In the genomic region with DNA sequence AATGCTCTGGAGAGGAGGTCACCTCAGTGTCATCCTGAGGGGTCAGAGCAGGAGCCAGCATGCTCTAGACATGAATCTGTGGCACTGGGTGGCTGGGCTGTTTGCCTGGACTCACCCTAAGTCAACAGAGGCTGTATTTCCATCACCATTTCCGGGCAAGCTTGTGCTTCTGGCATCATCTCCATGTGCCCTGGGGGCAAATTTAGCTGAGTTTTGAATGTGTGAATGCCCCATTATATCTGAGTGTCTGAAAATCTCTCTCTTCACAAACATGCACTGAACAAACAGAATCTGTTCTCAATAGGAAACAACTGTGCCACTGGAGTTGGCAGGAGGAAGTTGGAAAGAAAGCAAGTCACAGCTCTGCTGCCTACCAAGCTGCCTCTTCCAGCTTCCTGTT, we compare ENCODE assay signal across 21 cellular contexts.
DNase-seq lines count a peak whose midpoint lies in the region; TF ChIP-seq lines count a peak whose summit lies in the region.
"Had no signal": no experiment of that assay in that cellular context is flagged by ENCODE, and none has a peak within 500 bp of the region (broad histone marks: within the 10 kb centered on the region; RNA-seq: fewer than 3 reads in every experiment).

No MANE protein-coding gene starts in this region.

- intact Hi-C loops in MCF 10A (cut with micrococcal nuclease) = no loop called here

- no peaks in the 10 kb centered on the region for H3K9me3 ChIP-seq in MM.1S (replicated peaks; ENCODE audit: insufficient read depth, low read length)
- H3K9me3 ChIP-seq: heart left ventricle had no signal

- H3K4me2 ChIP-seq in MM.1S (ENCODE audit: low read depth, low read length) = no peak overlapping the region

- no peak overlapping the region for H3K4me3 Mint-ChIP-seq in MCF 10A (ENCODE audit: unreplicated experiment)
- H3K4me3 Mint-ChIP-seq: activated naive CD8-positive, alpha-beta T cell treated with anti-CD3 and anti-CD28 coated beads, Interleukin-2, amount 50 U/mL, for 24 hours; central memory CD8-positive, alpha-beta T cell; stimulated activated naive B cell treated with anti-CD40 and anti-IgM and Interleukin-4, amounts not matched to agents 10 μg/mL and 1 μg/mL and 100 μg/mL, for 72 hours; type B pancreatic cell had no signal

- H3K79me2 ChIP-seq in MM.1S (ENCODE audit: low read length) = no peaks in the 10 kb centered on the region

- no peaks in the 10 kb centered on the region for H3K36me3 ChIP-seq in MM.1S (replicated peaks; ENCODE audit: insufficient read depth, low read length)
- H3K36me3 ChIP-seq: heart left ventricle had no signal

- no peak overlapping the region for H2AFZ ChIP-seq in MM.1S (ENCODE audit: low read length)

- H3K27me3 ChIP-seq in MM.1S (replicated peaks; ENCODE audit: insufficient read depth, low read length) = no peaks in the 10 kb centered on the region
- H3K27me3 ChIP-seq: heart left ventricle had no signal

- H3K4me1 Mint-ChIP-seq in MCF 10A (ENCODE audit: insufficient read depth, unreplicated experiment) = no peaks in the 10 kb centered on the region
- H3K4me1 Mint-ChIP-seq: activated naive CD8-positive, alpha-beta T cell treated with anti-CD3 and anti-CD28 coated beads, Interleukin-2, amount 50 U/mL, for 24 hours; central memory CD8-positive, alpha-beta T cell; stimulated activated naive B cell treated with anti-CD40 and anti-IgM and Interleukin-4, amounts not matched to agents 10 μg/mL and 1 μg/mL and 100 μg/mL, for 72 hours had no signal

- no peaks in the 10 kb centered on the region for H4K20me1 ChIP-seq in MM.1S (ENCODE audit: insufficient read depth, low read length)

- BruUV-seq in MCF 10A (replicated peaks; lab: Mats Ljungman, UMichigan) = no TSS peak

- peaks cover 10% of the 10 kb centered on the region for H3K27me3 Mint-ChIP-seq in MCF 10A (ENCODE audit: insufficient read depth, unreplicated experiment)
- H3K27me3 Mint-ChIP-seq: activated naive CD8-positive, alpha-beta T cell treated with anti-CD3 and anti-CD28 coated beads, Interleukin-2, amount 50 U/mL, for 24 hours; central memory CD8-positive, alpha-beta T cell; stimulated activated naive B cell treated with anti-CD40 and anti-IgM and Interleukin-4, amounts not matched to agents 10 μg/mL and 1 μg/mL and 100 μg/mL, for 72 hours; type B pancreatic cell had no signal

- peak; percentile 5 for DNase-seq in NCI-H2029 (lab: John Stamatoyannopoulos, UW)
- DNase-seq in NCI-H2029 treated with DMSO at 0.1 percent for 48 hours (lab: John Stamatoyannopoulos, UW) = no peak
- peak; percentile 4 for DNase-seq in MCF 10A (ENCODE audit: unreplicated experiment)
- peak; percentile 87 for DNase-seq in globus pallidus (ENCODE audit: low spot score)
- DNase-seq in superior temporal gyrus (ENCODE audit: extremely low spot score) = peak; percentile 80
- no peak for DNase-seq in MM.1S
- DNase-seq in stimulated activated CD4-positive, alpha-beta T cell treated with anti-CD3 and anti-CD28 coated beads, Interleukin-1b, Interleukin-23, amount 100 ng/mL, for 48 hours = no peak
- DNase-seq in iPS-NIHi11 (ENCODE audit: low spot score) = no peak
- DNase-seq: 8988T; activated CD4-positive, alpha-beta T cell treated with anti-CD3 and anti-CD28 coated beads, Interleukin-2, amount 50 U/mL, for 1 hour; activated naive CD8-positive, alpha-beta T cell treated with anti-CD3 and anti-CD28 coated beads, Interleukin-2, amount 50 U/mL, for 24 hours; activated T-cell treated with anti-CD3 and anti-CD28 coated beads, Interleukin-2, amount 50 U/mL, for 1 hour; HCEC 1CT; heart left ventricle; NCI-H1048; small intestine; stimulated activated naive B cell treated with anti-CD40 and anti-IgM and Interleukin-4, amounts not matched to agents 10 μg/mL and 1 μg/mL and 100 μg/mL, for 72 hours had no signal

- H3K27ac Mint-ChIP-seq in MCF 10A (ENCODE audit: low read depth, unreplicated experiment) = no peak overlapping the region
- H3K27ac Mint-ChIP-seq: activated naive CD8-positive, alpha-beta T cell treated with anti-CD3 and anti-CD28 coated beads, Interleukin-2, amount 50 U/mL, for 24 hours; stimulated activated naive B cell treated with anti-CD40 and anti-IgM and Interleukin-4, amounts not matched to agents 10 μg/mL and 1 μg/mL and 100 μg/mL, for 72 hours; type B pancreatic cell had no signal

- H3K36me3 Mint-ChIP-seq in MCF 10A (ENCODE audit: insufficient read depth, unreplicated experiment) = no peaks in the 10 kb centered on the region
- H3K36me3 Mint-ChIP-seq: stimulated activated naive B cell treated with anti-CD40 and anti-IgM and Interleukin-4, amounts not matched to agents 10 μg/mL and 1 μg/mL and 100 μg/mL, for 72 hours; type B pancreatic cell had no signal

- no peaks in the 10 kb centered on the region for H3K9me3 Mint-ChIP-seq in MCF 10A (ENCODE audit: unreplicated experiment)
- H3K9me3 Mint-ChIP-seq: stimulated activated naive B cell treated with anti-CD40 and anti-IgM and Interleukin-4, amounts not matched to agents 10 μg/mL and 1 μg/mL and 100 μg/mL, for 72 hours; type B pancreatic cell had no signal

- CTCF ChIA-PET in MCF 10A (lab: Yijun Ruan, JAX) = interaction anchor here (1.1 kb wide), 1 partner anchor 28 kb away, joined by 3 read pairs; no protein-coding TSS in a partner anchor

- no peak overlapping the region for H3K4me3 ChIP-seq in MM.1S (ENCODE audit: low read length)
- H3K4me3 ChIP-seq: heart left ventricle, SK-N-MC had no signal

- H3F3A ChIP-seq in MM.1S (ENCODE audit: insufficient read depth, low read length) = no peaks in the 10 kb centered on the region

- POLR2A ChIA-PET in MCF 10A (lab: Yijun Ruan, JAX) = no interaction called here

- TF ChIP-seq CTCF in MCF 10A (IDR thresholded peaks at IDR 0.05; ENCODE audit: unreplicated experiment) (no peak), MM.1S (IDR thresholded peaks at IDR 0.05; ENCODE audit: low read length) (no peak)

- H3K9ac ChIP-seq in MM.1S (ENCODE audit: low read length) = no peak overlapping the region

- H3K9me2 ChIP-seq in MM.1S (replicated peaks; ENCODE audit: insufficient read depth, low read length) = no peaks in the 10 kb centered on the region

- H3K4me1 ChIP-seq in MM.1S (ENCODE audit: low read length) = no peaks in the 10 kb centered on the region
- H3K4me1 ChIP-seq: heart left ventricle had no signal

- H3K27ac ChIP-seq in MM.1S (ENCODE audit: low read length) = no peak overlapping the region
- H3K27ac ChIP-seq: C4-2B, heart left ventricle, SK-N-MC had no signal

Comparison
In these comparisons a context has a peak if more than half of its experiments do, and no peak if none do; other contexts are left out.
1. DNase-seq: peak in NCI-H2029 (single experiment), MCF 10A (single experiment), globus pallidus (single experiment) and superior temporal gyrus (single experiment); none in NCI-H2029 treated with DMSO at 0.1 percent for 48 hours (single experiment), MM.1S (single experiment), stimulated activated CD4-positive, alpha-beta T cell treated with anti-CD3 and anti-CD28 coated beads, Interleukin-1b, Interleukin-23, amount 100 ng/mL, for 48 hours (single experiment) and iPS-NIHi11 (single experiment).